In the genomic region with DNA sequence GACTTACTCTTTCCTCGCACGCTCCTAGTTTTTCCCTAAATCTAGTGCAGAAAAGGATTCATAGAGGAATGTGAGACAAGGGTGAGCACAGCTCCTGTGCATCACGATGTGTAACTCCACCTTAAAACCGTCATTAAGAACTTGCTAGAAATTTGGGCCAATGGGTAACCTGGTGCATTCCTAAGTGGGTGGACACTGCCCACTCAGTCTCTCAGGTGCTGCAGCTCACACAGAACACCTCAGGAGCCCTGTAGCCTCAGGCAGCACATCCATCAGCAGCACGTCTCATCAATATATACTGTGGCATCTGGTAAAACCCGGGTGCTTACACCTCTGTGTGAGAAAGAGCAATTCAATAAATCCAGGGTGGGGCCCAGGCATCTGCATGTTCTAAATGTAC, we compare ENCODE assay signal across 16 cellular contexts. TPM values are rescaled to one million over a fixed set of nuclear protein-coding genes. Genes with fewer than 3 reads are reported as not detected.
"Had no signal": no experiment of that assay in that cellular context is flagged by ENCODE, and none has a peak within 500 bp of the region (broad histone marks: within the 10 kb centered on the region; RNA-seq: fewer than 3 reads in every experiment).

No MANE protein-coding gene starts in this region.

- H3K4me3 ChIP-seq: adrenal gland, thoracic aorta had no signal

- H3K9me3 ChIP-seq: adrenal gland, thoracic aorta had no signal

- ATAC-seq: stimulated activated naive CD8-positive, alpha-beta T cell treated with anti-CD3 and anti-CD28 coated beads, Interleukin-15, amount 100 ng/mL, for 72 hours had no signal

- H3K27me3 ChIP-seq: adrenal gland had no signal

- DNase-seq: activated B cell treated with CpG ODN at 0.5 μM for 24 hours; activated CD4-positive, alpha-beta T cell treated with anti-CD3 and anti-CD28 coated beads, Interleukin-2, amount 50 U/mL, for 1 hour; activated naive CD4-positive, alpha-beta T cell treated with anti-CD3 and anti-CD28 coated beads, Interleukin-2, amount 50 U/mL, for 16 hours; activated T-cell treated with anti-CD3 and anti-CD28 coated beads, Interleukin-2, amount 50 U/mL, for 1 hour; adrenal gland; caudate nucleus; cortex of kidney; effector memory CD4-positive, alpha-beta T cell; hypothalamus; kidney glomerular epithelial cell; stimulated activated CD4-positive, alpha-beta T cell treated with anti-CD3 and anti-CD28 coated beads, Interleukin-4, amount 100 ng/mL, for 4 hours; stimulated activated naive CD8-positive, alpha-beta T cell treated with anti-CD3 and anti-CD28 coated beads, Interleukin-15, amount 100 ng/mL, for 72 hours had no signal

- H3K36me3 ChIP-seq: adrenal gland, thoracic aorta had no signal

- H3K4me1 Mint-ChIP-seq: activated B cell treated with CpG ODN at 0.5 μM for 24 hours; stimulated activated naive CD8-positive, alpha-beta T cell treated with anti-CD3 and anti-CD28 coated beads, Interleukin-15, amount 100 ng/mL, for 72 hours had no signal

- H3K4me3 Mint-ChIP-seq: activated B cell treated with CpG ODN at 0.5 μM for 24 hours; stimulated activated naive CD8-positive, alpha-beta T cell treated with anti-CD3 and anti-CD28 coated beads, Interleukin-15, amount 100 ng/mL, for 72 hours had no signal

- H3K27ac Mint-ChIP-seq: activated B cell treated with CpG ODN at 0.5 μM for 24 hours; stimulated activated naive CD8-positive, alpha-beta T cell treated with anti-CD3 and anti-CD28 coated beads, Interleukin-15, amount 100 ng/mL, for 72 hours had no signal

- H3K9me3 Mint-ChIP-seq: stimulated activated naive CD8-positive, alpha-beta T cell treated with anti-CD3 and anti-CD28 coated beads, Interleukin-15, amount 100 ng/mL, for 72 hours had no signal

- H3K4me1 ChIP-seq: adrenal gland had no signal

- H3K27ac ChIP-seq: adrenal gland, epithelial cell of prostate, thoracic aorta had no signal

RNA-seq across cellular contexts. Expression of gene POU2AF3, which starts 12.4 kb away (rescaled TPM):
- total RNA-seq: glomerular endothelial cell, pulmonary artery endothelial cell had no signal
